In genomic region chr7:156892821-156893706, GRCh38 we compare ENCODE assay signal across 8 cellular contexts. TPM values are rescaled to one million over a fixed set of nuclear protein-coding genes. Genes with fewer than 3 reads are reported as not detected.
DNase-seq lines count a peak whose midpoint lies in the region; ATAC-seq and TF ChIP-seq lines count a peak whose summit lies in the region.

Gene LMBR1, minus strand, starts transcription at chr7:156893183. Its CDS starts 190 bp downstream, at chr7:156892993.

- peak; percentile 82 for ATAC-seq in HG02678 (IDR thresholded peaks at IDR 0.05; ENCODE audit: unreplicated experiment)
- peak; percentile 98 for ATAC-seq in Right ventricle myocardium superior (ENCODE audit: poor library complexity)

- no peaks in the 10 kb centered on the region for H3K36me3 ChIP-seq in SU-DHL-6 (ENCODE audit: low read length)
- H3K36me3 ChIP-seq in parathyroid adenoma (ENCODE audit: control insufficient read depth, insufficient read depth, low read length) = no peaks in the 10 kb centered on the region
- no peaks in the 10 kb centered on the region for H3K36me3 ChIP-seq in tibial nerve

- H2AFZ ChIP-seq in SU-DHL-6 (ENCODE audit: low read depth, low read length, severe bottlenecking) (peak within 1 kb of the TSS; percentile 100), parathyroid adenoma (peak within 1 kb of the TSS; percentile 82)

- no peaks in the 10 kb centered on the region for H3K4me1 ChIP-seq in parathyroid adenoma
- peaks cover 0 to 26% (median 7%) of the 10 kb centered on the region in 4 donors for H3K4me1 ChIP-seq in tibial nerve

- H3K4me3 ChIP-seq in SU-DHL-6 (ENCODE audit: insufficient read depth, low read length, poor library complexity, severe bottlenecking) (peak within 1 kb of the TSS; percentile 95), parathyroid adenoma (ENCODE audit: low read depth, low read length) (peak within 1 kb of the TSS; percentile 86), tibial nerve (peak within 1 kb of the TSS; percentile 58 to 91 (median 80))

- H3K27ac ChIP-seq in SU-DHL-6 (ENCODE audit: low read depth, low read length) = peak within 1 kb of the TSS; percentile 82
- H3K27ac ChIP-seq in parathyroid adenoma = peak within 1 kb of the TSS; percentile 82
- peak within 1 kb of the TSS; percentile 85 to 97 (median 94) for H3K27ac ChIP-seq in tibial nerve

- peak; percentile 63 for TF ChIP-seq CTCF in GM12872 (IDR thresholded peaks at IDR 0.05; ENCODE audit: insufficient read depth, low read depth, low read length)
- TF ChIP-seq CTCF in SU-DHL-6 (IDR thresholded peaks at IDR 0.05; ENCODE audit: insufficient read depth, low read length, poor library complexity, severe bottlenecking) = no peak
- TF ChIP-seq CTCF in parathyroid adenoma (IDR thresholded peaks at IDR 0.05) = peak; percentile 66
- TF ChIP-seq CTCF in tibial nerve (IDR thresholded peaks at IDR 0.05) = peak; percentile 51 to 94 (median 65)

- peak within 1 kb of the TSS; percentile 96 for H3K4me2 ChIP-seq in SU-DHL-6 (ENCODE audit: low read depth, low read length, poor library complexity, severe bottlenecking)
- peak within 1 kb of the TSS; percentile 64 for H3K4me2 ChIP-seq in parathyroid adenoma (ENCODE audit: low read length)

- no peaks in the 10 kb centered on the region for H3K9me2 ChIP-seq in SU-DHL-6 (replicated peaks; ENCODE audit: insufficient read depth, low read length)

- no peaks in the 10 kb centered on the region for H3K27me3 ChIP-seq in SU-DHL-6 (ENCODE audit: low read length)
- no peaks in the 10 kb centered on the region for H3K27me3 ChIP-seq in parathyroid adenoma (ENCODE audit: control insufficient read depth, insufficient read depth, low read length)
- H3K27me3 ChIP-seq in tibial nerve = no peaks in the 10 kb centered on the region

- intact Hi-C loops in Right ventricle myocardium superior (cut with DNase I) = no loop called here

- H3K9me3 ChIP-seq in SU-DHL-6 (ENCODE audit: insufficient read depth, low read length) = no peaks in the 10 kb centered on the region
- H3K9me3 ChIP-seq in parathyroid adenoma (ENCODE audit: control insufficient read depth, low read length) = no peaks in the 10 kb centered on the region
- H3K9me3 ChIP-seq in tibial nerve = no peaks in the 10 kb centered on the region

- peaks cover 14% of the 10 kb centered on the region; the same call in 1 of the 2 replicates for H3F3A ChIP-seq in SU-DHL-6 (ENCODE audit: insufficient read depth)

- peak; percentile 80 to 88 for TF ChIP-seq EP300 in tibial nerve (IDR thresholded peaks at IDR 0.05)

- H3K9ac ChIP-seq in SU-DHL-6 (ENCODE audit: low read length) (peak within 1 kb of the TSS; percentile 82), parathyroid adenoma (peak within 1 kb of the TSS; percentile 32)

- no peaks in the 10 kb centered on the region; the same call in 1 of the 2 replicates for H4K20me1 ChIP-seq in SU-DHL-6 (ENCODE audit: low read depth, low read length)

- peak; percentile 80 for DNase-seq in NCI-H128 (lab: John Stamatoyannopoulos, UW; ENCODE audit: unreplicated experiment)
- peak; percentile 83 for DNase-seq in activated naive CD8-positive, alpha-beta T cell treated with anti-CD3 and anti-CD28 coated beads, Interleukin-2, amount 50 U/mL, for 16 hours (ENCODE audit: low read depth, low spot score)
- DNase-seq in Right ventricle myocardium superior = peak; percentile 97
- peak; percentile 86 to 87 for DNase-seq in tibial nerve (ENCODE audit: low spot score in 2 of 2)

- WGBS in tibial nerve, 2 donors = 0 to 2% methylated on average over 8 to 9 of the region's 97 CpGs

- TF ChIP-seq POLR2A in tibial nerve (IDR thresholded peaks at IDR 0.05) = peak in 1 of 2 donors; percentile 62

- peaks cover 39% of the 10 kb centered on the region for H3K79me2 ChIP-seq in SU-DHL-6 (ENCODE audit: insufficient read depth, low read length)
- peaks cover 14% of the 10 kb centered on the region for H3K79me2 ChIP-seq in parathyroid adenoma

RNA-seq across cellular contexts. Expression of gene LMBR1, which starts in this region (rescaled TPM):
- 30.7 TPM for total RNA-seq in Right ventricle myocardium superior
- total RNA-seq in tibial nerve = 100 to 1,000 TPM in 1 of 4 donors, 10 to 100 TPM in 3; 48.1 to 139 (median 77.3) TPM

Comparison
In these comparisons a context has a peak if more than half of its experiments do, and no peak if none do; other contexts are left out.
1. Peak in every context shown above with its lines: DNase-seq, ATAC-seq, H3K4me3 ChIP-seq and H3K27ac ChIP-seq.